16 cellular contexts compared by ENCODE assay signal in the genomic region with DNA sequence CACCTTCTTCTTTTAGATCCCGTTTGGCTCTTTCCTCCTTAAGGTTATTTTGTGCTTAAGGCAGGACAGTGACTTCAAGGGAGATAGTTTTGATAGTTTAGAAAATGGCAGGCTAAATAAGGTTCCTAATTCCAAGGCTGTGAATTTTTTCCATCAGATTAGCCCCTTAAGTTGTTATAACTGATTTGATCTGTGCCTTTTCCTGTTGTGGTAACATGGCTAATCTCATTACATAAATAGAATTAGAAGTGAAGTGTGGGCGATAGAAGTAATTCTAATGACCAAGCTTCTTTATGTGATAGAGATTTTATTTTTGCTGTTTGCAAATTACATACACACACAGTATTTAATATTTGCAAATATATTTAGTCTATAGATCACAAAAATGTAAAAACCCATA.
"Had no signal": no experiment of that assay in that cellular context is flagged by ENCODE, and none has a peak within 500 bp of the region (broad histone marks: within the 10 kb centered on the region; RNA-seq: fewer than 3 reads in every experiment).

No MANE protein-coding gene starts in this region.

- H3K9me3 Mint-ChIP-seq: natural killer cell, neural crest cell had no signal

- H3K4me3 ChIP-seq: coronary artery, dorsolateral prefrontal cortex, heart left ventricle, mucosa of descending colon, ovary, smooth muscle cell, tibial artery, upper lobe of left lung had no signal

- H3K4me2 ChIP-seq: smooth muscle cell had no signal

- FAIRE-seq: frontal cortex had no signal

- H3K36me3 ChIP-seq: ovary, upper lobe of left lung had no signal

- H3K4me1 Mint-ChIP-seq: natural killer cell had no signal

- H3K27me3 ChIP-seq: dorsolateral prefrontal cortex, heart left ventricle, ovary, tibial artery, upper lobe of left lung had no signal

- H3K27ac Mint-ChIP-seq: natural killer cell had no signal

- H3K9me3 ChIP-seq: heart left ventricle, mucosa of descending colon, ovary, tibial artery, upper lobe of left lung had no signal

- H3K4me3 Mint-ChIP-seq: natural killer cell, neural crest cell had no signal

- H3K36me3 Mint-ChIP-seq: natural killer cell had no signal

- H3K27ac ChIP-seq: coronary artery, dorsolateral prefrontal cortex, heart left ventricle, ovary, tibial artery had no signal

- DNase-seq: dorsolateral prefrontal cortex; effector CD8-positive, alpha-beta T cell; heart left ventricle; hippocampal formation; mucosa of descending colon; natural killer cell; ovary; right cardiac atrium; stimulated activated CD4-positive, alpha-beta T cell treated with anti-CD3 and anti-CD28 coated beads, Interleukin-2, amount 100 ng/mL, for 48 hours; stimulated activated naive CD4-positive, alpha-beta T cell treated with Interleukin-2 at 50 U/mL for 16 hours; tibial artery; upper lobe of left lung had no signal
